Comparison of ENCODE assay signal across 8 cellular contexts in the genomic region with DNA sequence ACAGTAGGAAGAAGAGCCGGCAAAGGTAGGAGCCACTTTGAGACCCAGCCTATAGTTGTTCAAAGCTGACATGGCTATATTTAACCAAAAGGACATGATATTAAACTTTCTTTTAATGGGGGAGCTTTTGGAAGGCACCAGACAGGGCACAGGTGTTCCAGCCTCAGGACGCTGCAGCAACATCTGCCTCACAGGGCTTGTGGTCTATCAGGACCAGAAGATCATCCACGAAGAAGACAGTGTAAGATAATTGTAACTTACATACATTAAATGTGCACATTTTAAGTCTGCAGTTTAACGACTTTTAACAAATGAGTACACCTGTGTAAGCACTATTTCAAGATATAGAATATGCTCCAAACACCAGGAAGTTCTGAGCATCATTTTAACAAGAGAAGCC.
"Had no signal": no experiment of that assay in that cellular context is flagged by ENCODE, and none has a peak within 500 bp of the region (broad histone marks: within the 10 kb centered on the region; RNA-seq: fewer than 3 reads in every experiment).

No MANE protein-coding gene starts in this region.

- H3K4me3 Mint-ChIP-seq: H9, IgD-negative memory B cell had no signal

- DNase-seq: GM23248, GOT3, H9, HCEC 1CT, Karpas-422, KG1 had no signal

- H3K4me3 ChIP-seq: GM23248, K562 had no signal

- H2AFZ ChIP-seq: GM23248 had no signal

- ATAC-seq: K562 had no signal

- H3K36me3 Mint-ChIP-seq: IgD-negative memory B cell had no signal

- H3K27ac ChIP-seq: GM23248 had no signal

- H3K27ac Mint-ChIP-seq: H9, IgD-negative memory B cell had no signal

- H3K9me3 Mint-ChIP-seq: IgD-negative memory B cell had no signal

- H3K9ac ChIP-seq: GM23248 had no signal

- H3K4me1 Mint-ChIP-seq: IgD-negative memory B cell had no signal
